Comparison of ENCODE assay signal across 8 cellular contexts in genomic region chr7:51160990-51161615, GRCh38.
DNase-seq lines count a peak whose midpoint lies in the region; ATAC-seq and TF ChIP-seq lines count a peak whose summit lies in the region.

No MANE protein-coding gene starts in this region.

- no peaks in the 10 kb centered on the region for H3K27me3 Mint-ChIP-seq in Calu3 (ENCODE audit: unreplicated experiment)

- H3K4me1 Mint-ChIP-seq in Calu3 (ENCODE audit: low read depth, unreplicated experiment), result no peaks in the 10 kb centered on the region

- ATAC-seq in left lung, result peak; percentile 91
- no peak for ATAC-seq in GM21717 (IDR thresholded peaks at IDR 0.05; ENCODE audit: unreplicated experiment)

- H3K36me3 ChIP-seq in left lung, result no peaks in the 10 kb centered on the region

- peak; percentile 99 for TF ChIP-seq CTCF in Calu3 (IDR thresholded peaks at IDR 0.05; ENCODE audit: unreplicated experiment)
- peak; percentile 94 for TF ChIP-seq CTCF in left lung (IDR thresholded peaks at IDR 0.05)

- H3K4me3 ChIP-seq in left lung, result no peak overlapping the region

- intact Hi-C loops in Calu3 (cut with micrococcal nuclease; ENCODE audit: unreplicated experiment) (loop anchor here (2.0 kb wide), 5 partner anchors 464 to 1068 kb away; partner anchors contain the start of gene ZPBP), left lung (cut with DNase I) (loop anchor here in 1 of 2 donors (5.0 to 10.0 kb wide), 2 partner anchors 206 to 1066 kb away; partner anchors contain the start of gene ZPBP)

- CTCF ChIA-PET in Calu3 (lab: Charles Lee), result interaction anchor here (0.7 to 5.3 kb wide), 29 partner anchors 9 to 1068 kb away, joined by 3 to 213 read pairs (median 5); partner anchors contain the start of gene ZPBP

- H3K9me3 Mint-ChIP-seq in Calu3 (ENCODE audit: low read depth, unreplicated experiment), result no peaks in the 10 kb centered on the region

- BruUV-seq in Calu3 (replicated peaks; lab: Mats Ljungman, UMichigan), result no TSS peak

- no peaks in the 10 kb centered on the region for H3K27me3 ChIP-seq in left lung

- no peaks in the 10 kb centered on the region for H3K36me3 Mint-ChIP-seq in Calu3 (ENCODE audit: insufficient read depth, unreplicated experiment)

- H3K9me3 ChIP-seq in left lung, result no peaks in the 10 kb centered on the region

- H3K4me3 Mint-ChIP-seq in Calu3 (ENCODE audit: low read depth, unreplicated experiment), result no peak overlapping the region

- DNase-seq in Calu3 (peak; percentile 69), GOT3 (lab: John Stamatoyannopoulos, UW) (peak; percentile 38), NCI-H2107 treated with DMSO at 0.1 percent for 48 hours (lab: John Stamatoyannopoulos, UW; ENCODE audit: unreplicated experiment) (peak; percentile 70), cerebellum (ENCODE audit: low spot score) (peak; percentile 69), left lung (no peak)
- DNase-seq in activated CD4-positive, alpha-beta T cell treated with anti-CD3 and anti-CD28 coated beads for 24 hours (ENCODE audit: low read depth in 2 of 2), result peak; percentile 29 to 32
- peak; percentile 36 to 40 for DNase-seq in stimulated activated CD4-positive, alpha-beta T cell treated with anti-CD3 and anti-CD28 coated beads, Interleukin-4, amount 100 ng/mL, for 4 hours

- no peak overlapping the region for H3K27ac ChIP-seq in left lung

- H3K27ac Mint-ChIP-seq in Calu3 (ENCODE audit: unreplicated experiment), result no peak overlapping the region

- peaks cover 0 to 4% of the 10 kb centered on the region in 2 donors for H3K4me1 ChIP-seq in left lung

Comparison
In these comparisons a context has a peak if more than half of its experiments do, and no peak if none do; other contexts are left out.
1. DNase-seq: peak in Calu3 (single experiment), GOT3 (single experiment), NCI-H2107 treated with DMSO at 0.1 percent for 48 hours (single experiment), activated CD4-positive, alpha-beta T cell treated with anti-CD3 and anti-CD28 coated beads for 24 hours (2 of 2), cerebellum (single experiment) and stimulated activated CD4-positive, alpha-beta T cell treated with anti-CD3 and anti-CD28 coated beads, Interleukin-4, amount 100 ng/mL, for 4 hours (2 of 2); none in left lung (0 of 2).